Comparison of ENCODE assay signal across 21 cellular contexts in the genomic region with DNA sequence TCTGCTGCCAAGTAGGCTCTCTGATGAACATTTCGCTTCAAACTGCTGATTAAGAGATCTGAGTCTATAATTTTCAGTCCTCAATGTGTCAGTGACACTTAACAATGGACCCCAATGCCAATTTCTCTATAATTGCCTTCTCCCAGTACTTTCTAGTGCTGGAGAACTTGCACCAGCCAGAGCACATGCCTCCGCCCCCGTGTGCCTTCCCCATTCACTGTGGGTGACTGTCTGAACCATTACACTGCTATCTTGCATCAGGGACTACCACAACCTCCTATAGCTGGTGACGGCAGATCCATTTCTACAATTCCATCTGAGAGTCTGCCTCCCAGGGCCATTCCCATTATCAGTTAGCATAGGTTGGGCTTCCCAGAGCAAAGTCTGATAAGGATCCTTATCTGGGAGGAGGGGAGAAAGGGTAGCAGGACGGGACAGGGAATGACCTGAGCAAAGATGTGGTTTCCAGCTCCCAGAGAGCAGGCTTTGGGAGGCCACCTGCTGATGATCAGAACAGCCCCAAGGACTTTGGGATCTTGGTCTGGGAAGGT.
DNase-seq lines count a peak whose midpoint lies in the region; ATAC-seq, FAIRE-seq and TF ChIP-seq lines count a peak whose summit lies in the region.
"Had no signal": no experiment of that assay in that cellular context is flagged by ENCODE, and none has a peak within 500 bp of the region (broad histone marks: within the 10 kb centered on the region; RNA-seq: fewer than 3 reads in every experiment).

No MANE protein-coding gene starts in this region.

- in situ Hi-C loops in HepG2 (cut with HindIII; ENCODE audit: extremely low pct_ligation_motif_present, low pct_unique_long_range_greater_than_20kb): no loop called here

- peaks cover 65% of the 10 kb centered on the region for H3K4me1 ChIP-seq in HepG2 (ENCODE audit: insufficient read depth, low read length)
- H3K4me1 ChIP-seq in right lobe of liver: peaks cover 0 to 28% (median 0%) of the 10 kb centered on the region in 4 donors

- intact Hi-C loops in HepG2 (cut with micrococcal nuclease; ENCODE audit: unreplicated experiment) (no loop called here), right lobe of liver (cut with DNase I) (no loop called here)

- no TSS peak for BruUV-seq in HepG2 (replicated peaks; lab: Mats Ljungman, UMichigan)

- TF ChIP-seq EP300 in HepG2 (IDR thresholded peaks at IDR 0.05; ENCODE audit: low read depth in 2 of 2, low read length in 2 of 2) (no peak), HepG2 (CRISPR knock-in tag; IDR thresholded peaks at IDR 0.05; ENCODE audit: borderline replicate concordance) (no peak)

- no peaks in the 10 kb centered on the region for H3K4me1 Mint-ChIP-seq in HFFc6 (ENCODE audit: low read depth)
- H3K4me1 Mint-ChIP-seq: B cell; CD4-positive, CD25-positive, alpha-beta regulatory T cell had no signal

- H3K4me3 Mint-ChIP-seq in HFFc6: no peak overlapping the region
- H3K4me3 Mint-ChIP-seq: B cell; CD4-positive, CD25-positive, alpha-beta regulatory T cell had no signal

- no peak overlapping the region for H3K9ac ChIP-seq in HepG2 (ENCODE audit: insufficient read depth, low read depth, low read length)
- H3K9ac ChIP-seq: KMS-11 had no signal

- no peaks in the 10 kb centered on the region for H3K36me3 ChIP-seq in HepG2 (replicated peaks in 1 of 2; ENCODE audit: control insufficient read depth in 1 of 2, insufficient read depth in 2 of 2, low read length in 2 of 2)
- no peaks in the 10 kb centered on the region for H3K36me3 ChIP-seq in right lobe of liver
- no peaks in the 10 kb centered on the region for H3K36me3 ChIP-seq in WERI-Rb-1

- peaks cover 8% of the 10 kb centered on the region for H3K27me3 Mint-ChIP-seq in HFFc6 (ENCODE audit: insufficient read depth)

- no peaks in the 10 kb centered on the region for H4K20me1 ChIP-seq in HepG2 (ENCODE audit: insufficient read depth, low read length)

- TF ChIP-seq RAD21 in HepG2 (CRISPR knock-in tag; IDR thresholded peaks at IDR 0.05): no peak

- FAIRE-seq in HepG2 (lab: Jason Lieb, UNC): peak; percentile 58

- no peak for TF ChIP-seq CTCF in HepG2 (CRISPR knock-in tag; IDR thresholded peaks at IDR 0.05)
- no peak for TF ChIP-seq CTCF in right lobe of liver (IDR thresholded peaks at IDR 0.05)
- TF ChIP-seq CTCF in WERI-Rb-1 (IDR thresholded peaks at IDR 0.05; ENCODE audit: low read depth, low read length): no peak
- no peak for TF ChIP-seq CTCF in HFFc6 (IDR thresholded peaks at IDR 0.05)

- H3K36me3 Mint-ChIP-seq in HFFc6 (ENCODE audit: low read depth): no peaks in the 10 kb centered on the region
- H3K36me3 Mint-ChIP-seq: CD4-positive, CD25-positive, alpha-beta regulatory T cell had no signal

- H3K79me2 ChIP-seq in HepG2 (ENCODE audit: insufficient read depth, low read length): no peaks in the 10 kb centered on the region

- H3K27me3 ChIP-seq in HepG2 (ENCODE audit: control insufficient read depth in 1 of 2, insufficient read depth in 2 of 2, low read length in 2 of 2) (no peaks in the 10 kb centered on the region), right lobe of liver (no peaks in the 10 kb centered on the region), WERI-Rb-1 (ENCODE audit: insufficient read depth, low read depth, severe bottlenecking) (no peaks in the 10 kb centered on the region)

- peaks cover 6% of the 10 kb centered on the region; the same call in 1 of the 2 replicates for H3K9me3 Mint-ChIP-seq in HFFc6

- no peaks in the 10 kb centered on the region for H3K9me3 ChIP-seq in HepG2 (ENCODE audit: low read length)
- H3K9me3 ChIP-seq in right lobe of liver: no peaks in the 10 kb centered on the region
- no peaks in the 10 kb centered on the region for H3K9me3 ChIP-seq in WERI-Rb-1 (ENCODE audit: severe bottlenecking)

- CTCF ChIA-PET in HepG2 (lab: Yijun Ruan, JAX; ENCODE audit: low intra/inter-chr PET ratio, low total read pairs): no interaction called here

- H3K27ac Mint-ChIP-seq in HFFc6: no peak overlapping the region
- H3K27ac Mint-ChIP-seq: B cell; CD4-positive, CD25-positive, alpha-beta regulatory T cell had no signal

- POLR2A ChIA-PET in HepG2 (lab: Yijun Ruan, JAX): no interaction called here

- H3K4me3 ChIP-seq in HepG2 (replicated peaks in 1 of 3; ENCODE audit: insufficient read depth in 1 of 3, low read depth in 2 of 3, low read length in 3 of 3): no peak overlapping the region
- no peak overlapping the region for H3K4me3 ChIP-seq in right lobe of liver
- H3K4me3 ChIP-seq in WERI-Rb-1 (ENCODE audit: low read depth, low read length): no peak overlapping the region
- H3K4me3 ChIP-seq: PC-9 had no signal

- ATAC-seq in HepG2 (no peak), right lobe of liver (no peak), GM21825 (IDR thresholded peaks at IDR 0.05; ENCODE audit: unreplicated experiment) (no peak), HG02852 (IDR thresholded peaks at IDR 0.05; ENCODE audit: unreplicated experiment) (no peak)

- peak; percentile 23 for DNase-seq in HepG2 (ENCODE audit: low spot score)
- DNase-seq in right lobe of liver: no peak
- no peak for DNase-seq in WERI-Rb-1
- DNase-seq in mesenteric fat pad (ENCODE audit: low spot score): peak; percentile 53
- no peak for DNase-seq in NCI-H748 treated with DMSO at 0.1 percent for 48 hours (lab: John Stamatoyannopoulos, UW)
- DNase-seq in HFFc6: no peak
- DNase-seq: 8988T; CD4-positive, CD25-positive, alpha-beta regulatory T cell; DMS153; GF-D8; HCEC 1CT; NCI-H1436 treated with DMSO at 0.1 percent for 48 hours; NCI-H2029; NCI-H774; PC-9; SIG-M5 had no signal

- TF ChIP-seq POLR2A in HepG2 (IDR thresholded peaks at IDR 0.05; ENCODE audit: insufficient read depth in 1 of 2, low read depth in 2 of 2, low read length in 2 of 2) (no peak), right lobe of liver (IDR thresholded peaks at IDR 0.05) (no peak)

- H3K4me2 ChIP-seq in HepG2 (ENCODE audit: low read depth, low read length): peak overlapping the region; percentile 8; the same call in 1 of the 2 replicates
- H3K4me2 ChIP-seq: KMS-11, PC-9 had no signal

- H2AFZ ChIP-seq in HepG2 (ENCODE audit: low read length): no peak overlapping the region
- H2AFZ ChIP-seq: PC-9 had no signal

- H3K27ac ChIP-seq in HepG2 (ENCODE audit: extremely low read length, insufficient read depth, low read length): no peak overlapping the region
- no peak overlapping the region for H3K27ac ChIP-seq in right lobe of liver
- peak overlapping the region; percentile 32 for H3K27ac ChIP-seq in WERI-Rb-1
- H3K27ac ChIP-seq: KMS-11, PC-9, RWPE1 had no signal

- WGBS in HepG2 (ENCODE audit: low lambda C conversion rate): 17% methylated on average over 5 of the region's 5 CpGs
- 52% methylated on average over 4 of the region's 5 CpGs for WGBS in right lobe of liver (ENCODE audit: insufficient coverage, low coverage, low lambda C conversion rate, missing lambda C conversion rate)

TF ChIP-seq in HepG2, 621 proteins besides CTCF, POLR2A, EP300 and RAD21 (continues in another document):
- TF ChIP-seq PHB2 (IDR thresholded peaks at IDR 0.05; ENCODE audit: partially characterized antibody) (no peak), HNF4A (CRISPR knock-in tag; IDR thresholded peaks at IDR 0.05) (peak; percentile 54), ZNF484 (CRISPR knock-in tag; IDR thresholded peaks at IDR 0.05; ENCODE audit: borderline replicate concordance, low read depth) (no peak), ZFP36L2 (CRISPR knock-in tag; IDR thresholded peaks at IDR 0.05) (no peak), EHMT2 (IDR thresholded peaks at IDR 0.05; ENCODE audit: borderline replicate concordance, low read depth, low read length) (no peak), NR1H2 (CRISPR knock-in tag; IDR thresholded peaks at IDR 0.05; ENCODE audit: borderline replicate concordance, low read depth) (no peak), POLR2AphosphoS2 (IDR thresholded peaks at IDR 0.05; ENCODE audit: low read depth, low read length) (no peak), GPN1 (CRISPR knock-in tag; IDR thresholded peaks at IDR 0.05; ENCODE audit: borderline replicate concordance) (no peak)
- TF ChIP-seq, protein P1, sequence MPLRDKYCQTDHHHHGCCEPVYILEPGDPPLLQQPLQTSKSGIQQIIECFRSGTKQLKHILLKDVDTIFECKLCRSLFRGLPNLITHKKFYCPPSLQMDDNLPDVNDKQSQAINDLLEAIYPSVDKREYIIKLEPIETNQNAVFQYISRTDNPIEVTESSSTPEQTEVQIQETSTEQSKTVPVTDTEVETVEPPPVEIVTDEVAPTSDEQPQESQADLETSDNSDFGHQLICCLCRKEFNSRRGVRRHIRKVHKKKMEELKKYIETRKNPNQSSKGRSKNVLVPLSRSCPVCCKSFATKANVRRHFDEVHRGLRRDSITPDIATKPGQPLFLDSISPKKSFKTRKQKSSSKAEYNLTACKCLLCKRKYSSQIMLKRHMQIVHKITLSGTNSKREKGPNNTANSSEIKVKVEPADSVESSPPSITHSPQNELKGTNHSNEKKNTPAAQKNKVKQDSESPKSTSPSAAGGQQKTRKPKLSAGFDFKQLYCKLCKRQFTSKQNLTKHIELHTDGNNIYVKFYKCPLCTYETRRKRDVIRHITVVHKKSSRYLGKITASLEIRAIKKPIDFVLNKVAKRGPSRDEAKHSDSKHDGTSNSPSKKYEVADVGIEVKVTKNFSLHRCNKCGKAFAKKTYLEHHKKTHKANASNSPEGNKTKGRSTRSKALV (CRISPR knock-in tag; IDR thresholded peaks at IDR 0.05): no peak

Comparison
In these comparisons a context has a peak if more than half of its experiments do, and no peak if none do; other contexts are left out.
1. DNase-seq: peak in HepG2 (single experiment) and mesenteric fat pad (single experiment); none in right lobe of liver (0 of 3), WERI-Rb-1 (single experiment), NCI-H748 treated with DMSO at 0.1 percent for 48 hours (single experiment) and HFFc6 (single experiment).